Comparison of ENCODE assay signal across 8 cellular contexts in genomic region chr2:1769703-1770422, GRCh38. TPM values are rescaled to one million over a fixed set of nuclear protein-coding genes. Genes with fewer than 3 reads are reported as not detected.
DNase-seq lines count a peak whose midpoint lies in the region; ATAC-seq, FAIRE-seq and TF ChIP-seq lines count a peak whose summit lies in the region.

No MANE protein-coding gene starts in this region.

- peak; percentile 59 for DNase-seq in EH (ENCODE audit: low read depth)
- DNase-seq in NCI-H446 (lab: John Stamatoyannopoulos, UW), result peak; percentile 35 to 69
- DNase-seq in activated CD8-positive, alpha-beta memory T cell treated with anti-CD3 and anti-CD28 coated beads, Interleukin-2, amount 50 U/mL, for 48 hours, result peak; percentile 85
- DNase-seq in foreskin fibroblast, result peak in 1 of 2 donors; percentile 61
- peak; percentile 69 for DNase-seq in omental fat pad (ENCODE audit: low spot score)
- peak; percentile 74 for DNase-seq in urothelium cell line (ENCODE audit: low spot score)

- H3K4me3 ChIP-seq in foreskin fibroblast (ENCODE audit: low read depth in 1 of 2, low read length in 2 of 2), result no peak overlapping the region

- peak; percentile 80 for TF ChIP-seq CTCF in foreskin fibroblast (IDR thresholded peaks at IDR 0.05; ENCODE audit: low read depth, low read length)
- peak in 1 of 3 donors; percentile 19 for TF ChIP-seq CTCF in omental fat pad (IDR thresholded peaks at IDR 0.05)

- ATAC-seq in HG02610 (IDR thresholded peaks at IDR 0.05; ENCODE audit: unreplicated experiment) (peak; percentile 51), omental fat pad (ENCODE audit: low FRiP score) (no peak), GM21390 (IDR thresholded peaks at IDR 0.05; ENCODE audit: unreplicated experiment) (no peak)

- no peak for FAIRE-seq in urothelium cell line (lab: Jason Lieb, UNC)

RNA-seq across cellular contexts. Expression of gene PXDN, which starts 25.5 kb away (rescaled TPM):
- 100 to 1,000 TPM in 2 of 4 donors, 10 to 100 TPM in 2; 81.2 to 228 (median 112) TPM for total RNA-seq in omental fat pad
